In genomic region chr5:61933787-61934626, GRCh38 we compare ENCODE assay signal across 7 cellular contexts.
A peak's percentile ranks its signal among the peaks of the same experiment; 100 is the strongest.
DNase-seq lines count a peak whose midpoint lies in the region; ATAC-seq lines count a peak whose summit lies in the region.

No MANE protein-coding gene starts in this region.

- H3K4me1 ChIP-seq in stomach smooth muscle (ENCODE audit: control insufficient read depth, insufficient read depth, low read length) = peaks cover 2% of the 10 kb centered on the region

- H3K9ac ChIP-seq in stomach smooth muscle (ENCODE audit: low read length in 2 of 2) = no peak overlapping the region

- no peaks in the 10 kb centered on the region for H3K27me3 ChIP-seq in H7 (ENCODE audit: control insufficient read depth, insufficient read depth, low read length)
- H3K27me3 ChIP-seq in stomach smooth muscle (ENCODE audit: control insufficient read depth in 1 of 2, insufficient read depth in 2 of 2, low read length in 2 of 2) = no peaks in the 10 kb centered on the region

- H3K9me3 ChIP-seq in stomach smooth muscle (ENCODE audit: control insufficient read depth in 2 of 2, low read length in 2 of 2) = no peaks in the 10 kb centered on the region

- ATAC-seq in GM18519 (IDR thresholded peaks at IDR 0.05; ENCODE audit: low FRiP score, unreplicated experiment) = no peak

- DNase-seq in ELF-1 (ENCODE audit: low read depth, low spot score) = peak; percentile 34
- DNase-seq in H7 = peak; percentile 64
- DNase-seq in NCI-H2171 treated with DMSO at 0.1 percent for 48 hours (lab: John Stamatoyannopoulos, UW) = peak; percentile 75
- peak; percentile 85 for DNase-seq in astrocyte of the hippocampus (ENCODE audit: low read depth, low spot score)
- peak; percentile 78 for DNase-seq in iPS-NIHi7 (ENCODE audit: extremely low spot score)

- H3K27ac ChIP-seq in stomach smooth muscle (ENCODE audit: low read length) = no peak overlapping the region

- no peaks in the 10 kb centered on the region for H3K36me3 ChIP-seq in H7 (replicated peaks; ENCODE audit: control insufficient read depth, insufficient read depth, low read length)
- no peaks in the 10 kb centered on the region for H3K36me3 ChIP-seq in stomach smooth muscle (ENCODE audit: control insufficient read depth in 2 of 2, insufficient read depth in 2 of 2, low read length in 2 of 2)

- H3K4me3 ChIP-seq in H7 (ENCODE audit: insufficient read depth, low read depth, low read length) (no peak overlapping the region), stomach smooth muscle (ENCODE audit: low read length in 2 of 2) (peak overlapping the region; percentile 44 to 48)

Comparison
In these comparisons a context has a peak if more than half of its experiments do, and no peak if none do; other contexts are left out.
1. DNase-seq: peak in every context shown above with its lines; median percentile 85 in astrocyte of the hippocampus; 78 in iPS-NIHi7; 75 in NCI-H2171 treated with DMSO at 0.1 percent for 48 hours; 64 in H7; 34 in ELF-1.